Comparison of ENCODE assay signal across 31 cellular contexts in the genomic region with DNA sequence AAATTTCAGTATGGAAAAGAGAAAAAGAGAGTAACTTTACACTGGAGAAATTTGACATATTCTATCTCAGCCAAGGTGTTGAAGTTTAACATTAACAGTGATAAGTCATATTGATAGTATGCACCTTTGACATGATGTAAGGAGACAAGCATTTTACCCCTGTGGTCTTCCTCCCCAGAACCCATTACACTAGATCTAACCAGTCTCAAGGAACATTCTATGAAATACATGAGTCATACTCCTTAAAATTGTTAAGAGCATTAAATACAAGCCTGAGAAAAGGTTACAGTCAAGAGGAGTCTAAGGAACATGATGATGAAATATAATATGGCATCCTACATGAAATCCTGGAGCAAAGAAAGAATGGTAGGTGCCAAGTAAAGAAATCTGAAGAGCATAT.
"Had no signal": no experiment of that assay in that cellular context is flagged by ENCODE, and none has a peak within 500 bp of the region (broad histone marks: within the 10 kb centered on the region; RNA-seq: fewer than 3 reads in every experiment).

No MANE protein-coding gene starts in this region.

- H3K4me1 ChIP-seq: body of pancreas, breast epithelium, Peyer's patch had no signal

- H3K27me3 ChIP-seq: body of pancreas, breast epithelium, Peyer's patch had no signal

- DNase-seq: activated CD4-positive, alpha-beta memory T cell treated with anti-CD3 and anti-CD28 coated beads, Interleukin-2, amount 10 ng/mL, durations not matched to agents 7 days and 5 days; activated CD4-positive, alpha-beta T cell treated with anti-CD3 and anti-CD28 coated beads for 1 hour; activated CD4-positive, alpha-beta T cell treated with anti-CD3 and anti-CD28 coated beads for 48 hours; activated CD4-positive, CD25-positive, alpha-beta regulatory T cell; activated CD8-positive, alpha-beta memory T cell treated with anti-CD3 and anti-CD28 coated beads for 24 hours; activated CD8-positive, alpha-beta memory T cell treated with anti-CD3 and anti-CD28 coated beads, Interleukin-2, amount 10 ng/mL, durations not matched to agents 7 days and 5 days; activated CD8-positive, alpha-beta memory T cell treated with anti-CD3 and anti-CD28 coated beads, Interleukin-2, amount 50 U/mL, for 48 hours; activated effector memory CD4-positive, alpha-beta T cell treated with anti-CD3 and anti-CD28 coated beads, Interleukin-2, amount 50 U/mL, for 16 hours; activated naive CD4-positive, alpha-beta T cell; activated naive CD4-positive, alpha-beta T cell treated with anti-CD3 and anti-CD28 coated beads, Interleukin-2, amount 50 U/mL, for 16 hours; activated naive CD8-positive, alpha-beta T cell treated with anti-CD3 and anti-CD28 coated beads for 36 hours; activated T-cell treated with anti-CD3 and anti-CD28 coated beads, Interleukin-2, amount 50 U/mL, for 48 hours; amniotic stem cell; aorta; body of pancreas; NCI-H1105; NCI-H1417 treated with DMSO at 0.1 percent for 48 hours; NCI-H187 treated with DMSO at 0.1 percent for 48 hours; NCI-H2081; NCI-H510A; NCI-H526; NCI-H748 treated with DMSO at 0.1 percent for 48 hours; NK-92 treated with Interleukin-12 subunit alpha and Interleukin-12 subunit beta, amount 100 ng/mL, for 24 hours; PC-3; Peyer's patch; Right ventricle myocardium superior; T1000; WERI-Rb-1 had no signal

- ATAC-seq: activated CD8-positive, alpha-beta memory T cell treated with anti-CD3 and anti-CD28 coated beads, Interleukin-2, amount 10 ng/mL, durations not matched to agents 7 days and 5 days; activated T-helper 17 cell treated with anti-CD3 and anti-CD28 coated beads, Interleukin-2, amount 50 U/mL, for 72 hours; body of pancreas; PC-3 had no signal

- H3K4me3 ChIP-seq: body of pancreas, breast epithelium, Peyer's patch had no signal

- H3K36me3 ChIP-seq: breast epithelium, Peyer's patch, WERI-Rb-1 had no signal

- H3K27ac ChIP-seq: body of pancreas, breast epithelium, Peyer's patch, RWPE1, WERI-Rb-1 had no signal

- H3K9me3 ChIP-seq: body of pancreas, breast epithelium, Peyer's patch had no signal
